In the genomic region with DNA sequence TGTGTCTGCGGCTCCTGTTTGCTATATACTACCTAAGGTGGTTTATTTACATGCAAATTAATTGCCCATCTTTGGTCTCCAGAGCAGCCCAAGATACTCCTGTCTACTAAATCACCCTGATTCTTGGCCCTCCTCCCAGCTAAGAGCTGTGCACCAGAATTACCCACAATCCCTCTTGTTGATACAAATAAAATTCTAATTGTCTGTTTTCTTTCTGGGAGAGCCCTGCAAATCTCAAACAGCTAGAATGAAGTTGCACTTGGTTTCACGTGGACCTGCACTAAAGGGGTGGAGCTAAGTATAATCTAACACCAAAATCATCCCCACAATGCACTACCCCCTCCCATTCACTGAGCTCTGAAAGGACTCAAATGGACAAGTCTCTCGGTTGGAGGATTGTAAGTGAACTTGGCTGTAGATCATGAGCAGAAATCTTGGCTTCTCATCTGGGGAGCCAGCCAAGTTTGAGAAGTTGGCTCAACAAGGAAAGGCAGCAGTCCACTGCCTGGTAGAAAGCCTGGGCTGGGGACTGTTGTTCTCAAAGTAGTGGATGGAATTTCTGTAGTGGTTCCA, we compare ENCODE assay signal across 9 cellular contexts. TPM values are rescaled to one million over a fixed set of nuclear protein-coding genes. Genes with fewer than 3 reads are reported as not detected.
DNase-seq lines count a peak whose midpoint lies in the region; ATAC-seq, FAIRE-seq and TF ChIP-seq lines count a peak whose summit lies in the region.
"Had no signal": no experiment of that assay in that cellular context is flagged by ENCODE, and none has a peak within 500 bp of the region (broad histone marks: within the 10 kb centered on the region; RNA-seq: fewer than 3 reads in every experiment).

No MANE protein-coding gene starts in this region.

- H3K4me1 Mint-ChIP-seq in stimulated activated naive CD8-positive, alpha-beta T cell treated with anti-CD3 and anti-CD28 coated beads, Interleukin-15, Interleukin-2, amounts not matched to agents 100 ng/mL and 50 ng/mL, for 24 hours (ENCODE audit: low read depth) = peaks cover 77% of the 10 kb centered on the region
- no peaks in the 10 kb centered on the region for H3K4me1 Mint-ChIP-seq in progenitor cell of endocrine pancreas (ENCODE audit: low read depth)

- no peak for ATAC-seq in stimulated activated naive CD8-positive, alpha-beta T cell treated with anti-CD3 and anti-CD28 coated beads, Interleukin-15, Interleukin-2, amounts not matched to agents 100 U/mL and 50 U/mL, for 24 hours
- ATAC-seq in mucosa of descending colon (peak; percentile 74), aorta (ENCODE audit: low FRiP score) (peak; percentile 88)

- H3K4me3 Mint-ChIP-seq in stimulated activated naive CD8-positive, alpha-beta T cell treated with anti-CD3 and anti-CD28 coated beads, Interleukin-15, Interleukin-2, amounts not matched to agents 100 ng/mL and 50 ng/mL, for 24 hours = peak overlapping the region; percentile 44
- no peak overlapping the region for H3K4me3 Mint-ChIP-seq in progenitor cell of endocrine pancreas (ENCODE audit: low read depth)

- H3K27me3 ChIP-seq in aorta (ENCODE audit: control insufficient read depth in 1 of 2, insufficient read depth in 2 of 2, low read length in 1 of 2) = no peaks in the 10 kb centered on the region

- no peaks in the 10 kb centered on the region for H3K9me3 Mint-ChIP-seq in stimulated activated naive CD8-positive, alpha-beta T cell treated with anti-CD3 and anti-CD28 coated beads, Interleukin-15, Interleukin-2, amounts not matched to agents 100 ng/mL and 50 ng/mL, for 24 hours
- no peaks in the 10 kb centered on the region for H3K9me3 Mint-ChIP-seq in progenitor cell of endocrine pancreas (ENCODE audit: low read depth)

- 27 to 28% methylated on average over 3 of the region's 3 CpGs for WGBS in aorta, 2 donors

- peak overlapping the region; percentile 53 for H3K27ac Mint-ChIP-seq in stimulated activated naive CD8-positive, alpha-beta T cell treated with anti-CD3 and anti-CD28 coated beads, Interleukin-15, Interleukin-2, amounts not matched to agents 100 ng/mL and 50 ng/mL, for 24 hours
- no peak overlapping the region for H3K27ac Mint-ChIP-seq in progenitor cell of endocrine pancreas

- TF ChIP-seq CTCF in mucosa of descending colon (IDR thresholded peaks at IDR 0.05) (no peak), progenitor cell of endocrine pancreas (IDR thresholded peaks at IDR 0.05; ENCODE audit: unreplicated experiment) (no peak)

- H3K27ac ChIP-seq in aorta (ENCODE audit: low read depth in 1 of 2, low read length in 2 of 2) = peak overlapping the region in 1 of 2 donors; percentile 3

- FAIRE-seq in RCC 7860 (lab: Jason Lieb, UNC) = no peak

- H3K9me3 ChIP-seq in mucosa of descending colon (no peaks in the 10 kb centered on the region), aorta (ENCODE audit: control insufficient read depth, low read length) (no peaks in the 10 kb centered on the region)

- H3K4me1 ChIP-seq in mucosa of descending colon (ENCODE audit: low read depth) (peaks cover 32% of the 10 kb centered on the region), aorta (ENCODE audit: control insufficient read depth in 1 of 2, insufficient read depth in 2 of 2, low read length in 2 of 2) (peaks cover 0 to 8% of the 10 kb centered on the region in 2 donors)

- DNase-seq in stimulated activated naive CD8-positive, alpha-beta T cell treated with anti-CD3 and anti-CD28 coated beads, Interleukin-15, Interleukin-2, amounts not matched to agents 100 U/mL and 50 U/mL, for 24 hours = no peak
- DNase-seq in cerebellum (ENCODE audit: low spot score) (peak; percentile 48), mucosa of descending colon (peak in 1 of 3 donors; percentile 81), aorta (peak in 1 of 2 donors; percentile 72), progenitor cell of endocrine pancreas (ENCODE audit: low spot score, unreplicated experiment) (no peak), NCI-H187 (lab: John Stamatoyannopoulos, UW) (no peak), RCC 7860 (ENCODE audit: low spot score) (no peak)
- DNase-seq: GF-D8 had no signal

- H3K36me3 ChIP-seq in mucosa of descending colon (ENCODE audit: low read depth) (no peaks in the 10 kb centered on the region), aorta (ENCODE audit: control insufficient read depth in 1 of 2, insufficient read depth in 2 of 2, low read length in 1 of 2) (peaks cover 0 to 4% of the 10 kb centered on the region in 2 donors)

- intact Hi-C loops in mucosa of descending colon (cut with DNase I, micrococcal nuclease) (no loop called here), aorta (cut with DNase I) (no loop called here)

- no peaks in the 10 kb centered on the region for H3K27me3 Mint-ChIP-seq in stimulated activated naive CD8-positive, alpha-beta T cell treated with anti-CD3 and anti-CD28 coated beads, Interleukin-15, Interleukin-2, amounts not matched to agents 100 ng/mL and 50 ng/mL, for 24 hours
- H3K27me3 Mint-ChIP-seq in progenitor cell of endocrine pancreas = no peaks in the 10 kb centered on the region

- peaks cover 75% of the 10 kb centered on the region for H3K36me3 Mint-ChIP-seq in stimulated activated naive CD8-positive, alpha-beta T cell treated with anti-CD3 and anti-CD28 coated beads, Interleukin-15, Interleukin-2, amounts not matched to agents 100 ng/mL and 50 ng/mL, for 24 hours (ENCODE audit: low read depth)
- peaks cover 8% of the 10 kb centered on the region for H3K36me3 Mint-ChIP-seq in progenitor cell of endocrine pancreas (ENCODE audit: insufficient read depth)

- H3K4me3 ChIP-seq in mucosa of descending colon (no peak overlapping the region), aorta (ENCODE audit: low read length in 2 of 2) (no peak overlapping the region)

RNA-seq across cellular contexts. Expression of gene MAX, which starts 6.6 kb away (rescaled TPM):
- 38.0 TPM for total RNA-seq in cerebellum
- 100 to 1,000 TPM; 129 to 153 (median 147) TPM for total RNA-seq in mucosa of descending colon
- total RNA-seq in aorta = 10 to 100 TPM; 65.6 to 98.0 TPM
- 10 to 100 TPM; 42.6 to 61.7 TPM for polyA plus RNA-seq in aorta
- total RNA-seq in progenitor cell of endocrine pancreas = 53.4 and 63.0 TPM in 2 replicates
